ENCODE assay signal across 9 cellular contexts in the genomic region with DNA sequence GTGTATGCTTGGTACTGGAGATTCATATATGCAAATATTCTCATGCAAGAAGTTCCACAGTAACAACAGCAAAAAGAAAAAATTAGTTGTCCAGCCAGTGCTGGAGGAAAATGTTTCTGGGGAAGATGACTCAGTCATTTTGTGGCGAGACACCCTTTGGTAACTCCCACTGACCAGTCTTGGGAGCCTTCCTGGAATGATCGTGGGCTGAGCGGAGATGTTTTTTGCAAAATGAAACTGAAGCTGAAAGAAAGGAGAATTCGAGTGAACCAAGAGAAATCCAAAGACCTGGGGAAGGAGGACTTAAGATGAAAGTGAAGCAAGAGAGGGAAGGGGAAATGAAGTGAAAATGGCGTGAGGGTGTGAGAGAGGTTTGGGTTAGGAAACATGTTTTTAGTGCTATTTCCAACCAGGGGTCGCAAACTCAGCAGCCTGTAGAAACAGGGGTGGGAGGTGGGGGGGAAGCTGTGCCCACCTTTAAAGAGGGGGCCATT. TPM values are rescaled to one million over a fixed set of nuclear protein-coding genes. Genes with fewer than 3 reads are reported as not detected.
A peak's percentile ranks its signal among the peaks of the same experiment; 100 is the strongest.
DNase-seq lines count a peak whose midpoint lies in the region; ATAC-seq and TF ChIP-seq lines count a peak whose summit lies in the region.
"Had no signal": no experiment of that assay in that cellular context is flagged by ENCODE, and none has a peak within 500 bp of the region (broad histone marks: within the 10 kb centered on the region; RNA-seq: fewer than 3 reads in every experiment).

No MANE protein-coding gene starts in this region.

- H3K4me1 Mint-ChIP-seq in stimulated activated naive B cell treated with anti-CD40 and anti-IgM and Interleukin-4, amounts not matched to agents 10 μg/mL and 1 μg/mL and 100 μg/mL, for 72 hours = peaks cover 22 to 52% of the 10 kb centered on the region in 2 donors

- peak overlapping the region; percentile 63 to 82 for H3K4me3 Mint-ChIP-seq in stimulated activated naive B cell treated with anti-CD40 and anti-IgM and Interleukin-4, amounts not matched to agents 10 μg/mL and 1 μg/mL and 100 μg/mL, for 72 hours
- H3K4me3 Mint-ChIP-seq: natural killer cell had no signal

- no peaks in the 10 kb centered on the region for H3K27me3 Mint-ChIP-seq in stimulated activated naive B cell treated with anti-CD40 and anti-IgM and Interleukin-4, amounts not matched to agents 10 μg/mL and 1 μg/mL and 100 μg/mL, for 72 hours

- no peaks in the 10 kb centered on the region for H3K9me3 Mint-ChIP-seq in stimulated activated naive B cell treated with anti-CD40 and anti-IgM and Interleukin-4, amounts not matched to agents 10 μg/mL and 1 μg/mL and 100 μg/mL, for 72 hours
- H3K9me3 Mint-ChIP-seq: natural killer cell had no signal

- ATAC-seq in stimulated activated naive B cell treated with anti-CD40 and anti-IgM and Interleukin-4, amounts not matched to agents 10 μg/mL and 1 μg/mL and 100 μg/mL, for 72 hours (replicated peaks) = peak; percentile 63 to 65
- ATAC-seq in HG02571 (IDR thresholded peaks at IDR 0.05; ENCODE audit: unreplicated experiment) (no peak), HG03469 (IDR thresholded peaks at IDR 0.05; ENCODE audit: unreplicated experiment) (no peak), HG03520 (IDR thresholded peaks at IDR 0.05; ENCODE audit: unreplicated experiment) (no peak)

- peaks cover 6% of the 10 kb centered on the region for H3K27me3 ChIP-seq in layer of hippocampus (ENCODE audit: control insufficient read depth, insufficient read depth, low read length)

- TF ChIP-seq CTCF in astrocyte of the cerebellum (IDR thresholded peaks at IDR 0.05; ENCODE audit: low read depth, low read length, missing control alignments) = no peak

- DNase-seq in Caki2 (ENCODE audit: low read depth) (peak; percentile 70), NOMO-1 treated with DMSO at 0.1 percent for 48 hours (lab: John Stamatoyannopoulos, UW; ENCODE audit: unreplicated experiment) (peak; percentile 54), astrocyte of the cerebellum (ENCODE audit: low read depth) (peak; percentile 93)
- DNase-seq in stimulated activated naive B cell treated with anti-CD40 and anti-IgM and Interleukin-4, amounts not matched to agents 10 μg/mL and 1 μg/mL and 100 μg/mL, for 72 hours = peak; percentile 67
- DNase-seq: natural killer cell had no signal

- H3K36me3 Mint-ChIP-seq in stimulated activated naive B cell treated with anti-CD40 and anti-IgM and Interleukin-4, amounts not matched to agents 10 μg/mL and 1 μg/mL and 100 μg/mL, for 72 hours = peaks cover 6 to 20% of the 10 kb centered on the region in 2 donors
- H3K36me3 Mint-ChIP-seq: natural killer cell had no signal

- H3K27ac Mint-ChIP-seq in stimulated activated naive B cell treated with anti-CD40 and anti-IgM and Interleukin-4, amounts not matched to agents 10 μg/mL and 1 μg/mL and 100 μg/mL, for 72 hours = peak overlapping the region; percentile 93

- in situ Hi-C loops in Caki2 (cut with HindIII; ENCODE audit: low pct_unique_long_range_greater_than_20kb, low sequenced_read_pairs) = loop anchor here (25.0 kb wide), 1 partner anchor 418 kb away; no protein-coding TSS in a partner anchor
- in situ Hi-C loops in astrocyte of the cerebellum (cut with HindIII; ENCODE audit: low sequenced_read_pairs) = no loop called here

- H3K4me3 ChIP-seq in astrocyte of the cerebellum (ENCODE audit: low read depth, low read length) = peak overlapping the region; percentile 32

- H3K27ac ChIP-seq in layer of hippocampus (ENCODE audit: low read depth, low read length) = peak overlapping the region; percentile 52

RNA-seq across cellular contexts. Expression of gene ITPRIPL2, which starts 5.2 kb away (rescaled TPM):
- total RNA-seq in Caki2 (2014; rRNA removed; shearing (Covaris generic); ENCODE audit: low replicate concordance) = 19.7 and 29.0 TPM in 2 replicates

RNA-seq across cellular contexts. Expression of gene SYT17, which starts 49.1 kb away (rescaled TPM):
- total RNA-seq in Caki2 (2014; rRNA removed; shearing (Covaris generic); ENCODE audit: low replicate concordance) = 9.9 and 15.1 TPM in 2 replicates

RNA-seq across cellular contexts. Expression of gene COQ7, which starts 51.6 kb away (rescaled TPM):
- total RNA-seq in Caki2 (2014; rRNA removed; shearing (Covaris generic); ENCODE audit: low replicate concordance) = 35.6 and 49.5 TPM in 2 replicates

Comparison
In these comparisons a context has a peak if more than half of its experiments do, and no peak if none do; other contexts are left out.
1. ATAC-seq: peak in stimulated activated naive B cell treated with anti-CD40 and anti-IgM and Interleukin-4, amounts not matched to agents 10 μg/mL and 1 μg/mL and 100 μg/mL, for 72 hours (2 of 2); none in HG02571 (single experiment), HG03469 (single experiment) and HG03520 (single experiment).
2. Peak in every context shown above with its lines, with median percentiles within 50 percentile points of each other: DNase-seq.